Comparison of ENCODE assay signal across 13 cellular contexts in the genomic region with DNA sequence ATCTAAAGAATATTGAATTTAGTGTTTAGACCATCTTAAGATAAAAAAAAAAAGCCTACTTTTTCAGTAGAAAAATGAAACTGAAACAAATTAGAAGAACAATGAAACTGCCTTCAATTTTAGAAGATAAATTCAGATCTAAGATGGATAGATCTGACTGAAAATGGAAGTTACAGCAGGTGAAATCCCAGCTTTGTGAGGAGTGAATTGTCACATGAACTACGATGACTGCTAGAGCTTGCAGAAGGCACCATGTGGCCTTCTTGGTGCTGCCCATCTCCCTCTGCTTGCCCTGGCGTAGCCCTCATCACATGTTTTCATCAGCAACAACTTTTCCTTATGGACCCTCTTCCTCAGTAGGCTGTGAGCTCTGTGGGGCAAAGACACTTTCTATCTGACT. TPM values are rescaled to one million over a fixed set of nuclear protein-coding genes. Genes with fewer than 3 reads are reported as not detected.
DNase-seq lines count a peak whose midpoint lies in the region; ATAC-seq lines count a peak whose summit lies in the region.
"Had no signal": no experiment of that assay in that cellular context is flagged by ENCODE, and none has a peak within 500 bp of the region (broad histone marks: within the 10 kb centered on the region; RNA-seq: fewer than 3 reads in every experiment).

No MANE protein-coding gene starts in this region.

- CTCF ChIA-PET in activated CD4-positive, alpha-beta T cell treated with anti-CD3 and anti-CD28 coated beads for 36 hours (lab: Charles Lee), result no interaction called here

- POLR2A ChIA-PET in activated CD4-positive, alpha-beta T cell treated with anti-CD3 and anti-CD28 coated beads for 36 hours (lab: Charles Lee), result interaction anchor here (0.7 kb wide), 1 partner anchor 48 kb away, joined by 14 read pairs; no protein-coding TSS in a partner anchor
- POLR2A ChIA-PET in activated naive CD8-positive, alpha-beta T cell treated with anti-CD3 and anti-CD28 coated beads, Interleukin-2, amount 10 ng/mL, durations not matched to agents 7 days and 5 days (lab: Charles Lee), result no interaction called here

- peaks cover 21% of the 10 kb centered on the region for H3K4me1 Mint-ChIP-seq in activated CD4-positive, alpha-beta T cell treated with anti-CD3 and anti-CD28 coated beads for 36 hours
- H3K4me1 Mint-ChIP-seq in activated naive CD8-positive, alpha-beta T cell treated with anti-CD3 and anti-CD28 coated beads, Interleukin-2, amount 10 ng/mL, durations not matched to agents 7 days and 5 days, result peaks cover 12% of the 10 kb centered on the region

- ATAC-seq in activated CD4-positive, alpha-beta T cell treated with anti-CD3 and anti-CD28 coated beads for 36 hours, result peak; percentile 91
- ATAC-seq in GM18909 (IDR thresholded peaks at IDR 0.05; ENCODE audit: poor library complexity, unreplicated experiment) (peak; percentile 57), HG03159 (IDR thresholded peaks at IDR 0.05; ENCODE audit: unreplicated experiment) (peak; percentile 58)
- no peak for ATAC-seq in activated naive CD8-positive, alpha-beta T cell treated with anti-CD3 and anti-CD28 coated beads, Interleukin-2, amount 10 ng/mL, durations not matched to agents 7 days and 5 days (ENCODE audit: low read depth)

- H3K27ac Mint-ChIP-seq in activated CD4-positive, alpha-beta T cell treated with anti-CD3 and anti-CD28 coated beads for 36 hours, result peak overlapping the region; percentile 63
- peak overlapping the region; percentile 15 for H3K27ac Mint-ChIP-seq in activated naive CD8-positive, alpha-beta T cell treated with anti-CD3 and anti-CD28 coated beads, Interleukin-2, amount 10 ng/mL, durations not matched to agents 7 days and 5 days

- H3K4me3 Mint-ChIP-seq in activated CD4-positive, alpha-beta T cell treated with anti-CD3 and anti-CD28 coated beads for 36 hours, result no peak overlapping the region
- peak overlapping the region; percentile 10 for H3K4me3 Mint-ChIP-seq in activated naive CD8-positive, alpha-beta T cell treated with anti-CD3 and anti-CD28 coated beads, Interleukin-2, amount 10 ng/mL, durations not matched to agents 7 days and 5 days

- H3K36me3 Mint-ChIP-seq in activated CD4-positive, alpha-beta T cell treated with anti-CD3 and anti-CD28 coated beads for 36 hours (ENCODE audit: low read depth), result no peaks in the 10 kb centered on the region
- peaks cover 2% of the 10 kb centered on the region for H3K36me3 Mint-ChIP-seq in activated naive CD8-positive, alpha-beta T cell treated with anti-CD3 and anti-CD28 coated beads, Interleukin-2, amount 10 ng/mL, durations not matched to agents 7 days and 5 days

- DNase-seq in activated CD4-positive, alpha-beta T cell treated with anti-CD3 and anti-CD28 coated beads for 36 hours, result peak; percentile 14
- no peak for DNase-seq in activated CD4-positive, alpha-beta T cell treated with anti-CD3 and anti-CD28 coated beads for 4 hours
- DNase-seq in activated naive CD8-positive, alpha-beta T cell treated with anti-CD3 and anti-CD28 coated beads, Interleukin-2, amount 10 ng/mL, durations not matched to agents 7 days and 5 days, result no peak
- DNase-seq in iPS-NIHi11 (ENCODE audit: low spot score), result no peak
- DNase-seq in NCI-H2081 (lab: John Stamatoyannopoulos, UW), result no peak
- no peak for DNase-seq in pons (ENCODE audit: low spot score)
- DNase-seq: Caco-2, cerebellar nuclear complex, GM23248, kidney glomerular epithelial cell, NCI-H2227 treated with DMSO at 0.1 percent for 48 hours had no signal

- intact Hi-C loops in activated CD4-positive, alpha-beta T cell treated with anti-CD3 and anti-CD28 coated beads for 36 hours (cut with DNase I, micrococcal nuclease), result loop anchor here (5.0 to 10.0 kb wide), 2 partner anchors 474 to 487 kb away; no protein-coding TSS in a partner anchor

- H3K9me3 Mint-ChIP-seq in activated CD4-positive, alpha-beta T cell treated with anti-CD3 and anti-CD28 coated beads for 36 hours (ENCODE audit: low read depth), result no peaks in the 10 kb centered on the region
- peaks cover 3% of the 10 kb centered on the region for H3K9me3 Mint-ChIP-seq in activated naive CD8-positive, alpha-beta T cell treated with anti-CD3 and anti-CD28 coated beads, Interleukin-2, amount 10 ng/mL, durations not matched to agents 7 days and 5 days

- no peaks in the 10 kb centered on the region for H3K27me3 Mint-ChIP-seq in activated CD4-positive, alpha-beta T cell treated with anti-CD3 and anti-CD28 coated beads for 36 hours
- no peaks in the 10 kb centered on the region for H3K27me3 Mint-ChIP-seq in activated naive CD8-positive, alpha-beta T cell treated with anti-CD3 and anti-CD28 coated beads, Interleukin-2, amount 10 ng/mL, durations not matched to agents 7 days and 5 days

RNA-seq across cellular contexts. Expression of a gene that starts 51.4 kb away (rescaled TPM):
- total RNA-seq in activated CD4-positive, alpha-beta T cell treated with anti-CD3 and anti-CD28 coated beads for 36 hours, result not detected
- not detected for total RNA-seq in activated naive CD8-positive, alpha-beta T cell treated with anti-CD3 and anti-CD28 coated beads, Interleukin-2, amount 10 ng/mL, durations not matched to agents 7 days and 5 days
- total RNA-seq: Caco-2 had no signal
